In genomic region chr10:99777918-99778716, GRCh38 we compare ENCODE assay signal across 14 cellular contexts. TPM values are rescaled to one million over a fixed set of nuclear protein-coding genes. Genes with fewer than 3 reads are reported as not detected.
DNase-seq lines count a peak whose midpoint lies in the region; ATAC-seq, FAIRE-seq and TF ChIP-seq lines count a peak whose summit lies in the region.
"Had no signal": no experiment of that assay in that cellular context is flagged by ENCODE, and none has a peak within 500 bp of the region (broad histone marks: within the 10 kb centered on the region; RNA-seq: fewer than 3 reads in every experiment).

No MANE protein-coding gene starts in this region.

- no peaks in the 10 kb centered on the region for H3K36me3 Mint-ChIP-seq in HFFc6 (ENCODE audit: low read depth)

- peak; percentile 63 for FAIRE-seq in HepG2 (lab: Jason Lieb, UNC)

- peak; percentile 4 to 9 for DNase-seq in AML-193 (lab: John Stamatoyannopoulos, UW)
- DNase-seq in HFFc6 = no peak
- no peak for DNase-seq in SK-N-MC (ENCODE audit: low read depth, low spot score)
- peak; percentile 39 for DNase-seq in HepG2 (ENCODE audit: low spot score)
- DNase-seq in left ventricle myocardium inferior = no peak
- DNase-seq in uterus = no peak
- no peak for DNase-seq in AG20443 (ENCODE audit: low spot score)
- DNase-seq in activated CD8-positive, alpha-beta memory T cell treated with anti-CD3 and anti-CD28 coated beads, Interleukin-2, amount 50 U/mL, for 4 hours = no peak
- DNase-seq: activated CD4-positive, alpha-beta T cell treated with anti-CD3 and anti-CD28 coated beads for 48 hours; activated naive CD4-positive, alpha-beta T cell treated with anti-CD3 and anti-CD28 coated beads for 36 hours; heart right ventricle; naive thymus-derived CD4-positive, alpha-beta T cell; NCI-H1436; stimulated activated naive CD8-positive, alpha-beta T cell treated with anti-CD3 and anti-CD28 coated beads, Interleukin-15, amount 100 ng/mL, for 72 hours had no signal

- peaks cover 78% of the 10 kb centered on the region for H3K4me1 Mint-ChIP-seq in HFFc6 (ENCODE audit: low read depth)

- H3K4me2 ChIP-seq in HepG2 (ENCODE audit: low read depth, low read length) = peak overlapping the region; percentile 79

- POLR2A ChIA-PET in HepG2 (lab: Yijun Ruan, JAX) = interaction anchor here (1.0 to 1.5 kb wide), 3 partner anchors 10 to 46 kb away, joined by 3 to 8 read pairs (median 3); partner anchors contain the start of genes COX15 and CUTC

- H3K9me3 ChIP-seq in SK-N-MC (ENCODE audit: low read depth, low read length) = no peaks in the 10 kb centered on the region
- no peaks in the 10 kb centered on the region for H3K9me3 ChIP-seq in HepG2 (ENCODE audit: low read length)
- no peaks in the 10 kb centered on the region for H3K9me3 ChIP-seq in left ventricle myocardium inferior (replicated peaks)
- no peaks in the 10 kb centered on the region for H3K9me3 ChIP-seq in uterus
- H3K9me3 ChIP-seq: heart right ventricle had no signal

- H3K27me3 Mint-ChIP-seq in HFFc6 (ENCODE audit: insufficient read depth) = no peaks in the 10 kb centered on the region
- H3K27me3 Mint-ChIP-seq: stimulated activated naive CD8-positive, alpha-beta T cell treated with anti-CD3 and anti-CD28 coated beads, Interleukin-15, amount 100 ng/mL, for 72 hours had no signal

- H3K9ac ChIP-seq in SK-N-MC (ENCODE audit: insufficient read length) (no peak overlapping the region), HepG2 (ENCODE audit: insufficient read depth, low read depth, low read length) (no peak overlapping the region)

- peaks cover 76% of the 10 kb centered on the region for H3K4me1 ChIP-seq in HepG2 (ENCODE audit: insufficient read depth, low read length)
- no peaks in the 10 kb centered on the region for H3K4me1 ChIP-seq in left ventricle myocardium inferior
- H3K4me1 ChIP-seq in uterus = no peaks in the 10 kb centered on the region

- TF ChIP-seq CTCF in HFFc6 (IDR thresholded peaks at IDR 0.05) (no peak), HepG2 (CRISPR knock-in tag; IDR thresholded peaks at IDR 0.05) (peak; percentile 42), left ventricle myocardium inferior (IDR thresholded peaks at IDR 0.05; ENCODE audit: borderline replicate concordance) (no peak), uterus (IDR thresholded peaks at IDR 0.05) (no peak)

- H3K79me2 ChIP-seq in HepG2 (ENCODE audit: insufficient read depth, low read length) = peaks cover 7% of the 10 kb centered on the region

- TF ChIP-seq EP300 in HepG2 (IDR thresholded peaks at IDR 0.05; ENCODE audit: low read depth in 2 of 2, low read length in 2 of 2) (no peak), HepG2 (CRISPR knock-in tag; IDR thresholded peaks at IDR 0.05; ENCODE audit: borderline replicate concordance) (no peak)

- no peaks in the 10 kb centered on the region for H4K20me1 ChIP-seq in HepG2 (ENCODE audit: insufficient read depth, low read length)

- no peak for TF ChIP-seq RAD21 in HepG2 (CRISPR knock-in tag; IDR thresholded peaks at IDR 0.05)

- intact Hi-C loops in HepG2 (cut with micrococcal nuclease; ENCODE audit: unreplicated experiment) (no loop called here), left ventricle myocardium inferior (cut with micrococcal nuclease) (no loop called here), uterus (cut with DNase I; ENCODE audit: low total_unique reads) (no loop called here)

- H3K36me3 ChIP-seq in SK-N-MC (ENCODE audit: insufficient read depth, low read length) (no peaks in the 10 kb centered on the region), HepG2 (replicated peaks in 1 of 2; ENCODE audit: control insufficient read depth in 1 of 2, insufficient read depth in 2 of 2, low read length in 2 of 2) (no peaks in the 10 kb centered on the region), left ventricle myocardium inferior (no peaks in the 10 kb centered on the region), uterus (no peaks in the 10 kb centered on the region)
- H3K36me3 ChIP-seq: heart right ventricle had no signal

- 83% methylated on average over 1 of the region's 1 CpG for WGBS in HepG2 (ENCODE audit: low lambda C conversion rate)

- H2AFZ ChIP-seq in HepG2 (ENCODE audit: low read length) = no peak overlapping the region

- BruUV-seq in HepG2 (replicated peaks; lab: Mats Ljungman, UMichigan) = no TSS peak

- in situ Hi-C loops in HepG2 (cut with HindIII; ENCODE audit: extremely low pct_ligation_motif_present, low pct_unique_long_range_greater_than_20kb) = no loop called here

- H3K4me3 Mint-ChIP-seq in HFFc6 = peak overlapping the region; percentile 83
- H3K4me3 Mint-ChIP-seq: activated naive CD4-positive, alpha-beta T cell treated with anti-CD3 and anti-CD28 coated beads for 36 hours; naive thymus-derived CD4-positive, alpha-beta T cell; stimulated activated naive CD8-positive, alpha-beta T cell treated with anti-CD3 and anti-CD28 coated beads, Interleukin-15, amount 100 ng/mL, for 72 hours had no signal

- ATAC-seq in HepG2 = no peak
- ATAC-seq: heart right ventricle; naive thymus-derived CD4-positive, alpha-beta T cell; stimulated activated naive CD8-positive, alpha-beta T cell treated with anti-CD3 and anti-CD28 coated beads, Interleukin-15, amount 100 ng/mL, for 72 hours had no signal

- H3K9me3 Mint-ChIP-seq in HFFc6 = no peaks in the 10 kb centered on the region
- H3K9me3 Mint-ChIP-seq: activated naive CD4-positive, alpha-beta T cell treated with anti-CD3 and anti-CD28 coated beads for 36 hours had no signal

- H3K4me3 ChIP-seq in SK-N-MC (no peak overlapping the region), HepG2 (replicated peaks in 1 of 3; ENCODE audit: insufficient read depth in 1 of 3, low read depth in 2 of 3, low read length in 3 of 3) (no peak overlapping the region), left ventricle myocardium inferior (no peak overlapping the region), uterus (no peak overlapping the region)
- H3K4me3 ChIP-seq: heart right ventricle had no signal

- H3K27ac ChIP-seq in SK-N-MC (peak overlapping the region; percentile 83; the same call in 1 of the 2 replicates), HepG2 (ENCODE audit: extremely low read length, insufficient read depth, low read length) (peak overlapping the region; percentile 95), left ventricle myocardium inferior (replicated peaks) (no peak overlapping the region), uterus (no peak overlapping the region)

- peak overlapping the region; percentile 94 for H3K27ac Mint-ChIP-seq in HFFc6
- H3K27ac Mint-ChIP-seq: activated naive CD4-positive, alpha-beta T cell treated with anti-CD3 and anti-CD28 coated beads for 36 hours; stimulated activated naive CD8-positive, alpha-beta T cell treated with anti-CD3 and anti-CD28 coated beads, Interleukin-15, amount 100 ng/mL, for 72 hours had no signal

- no peaks in the 10 kb centered on the region; a peak in 1 of 5 replicates for H3K27me3 ChIP-seq in HepG2 (ENCODE audit: control insufficient read depth in 1 of 2, insufficient read depth in 2 of 2, low read length in 2 of 2)
- no peaks in the 10 kb centered on the region for H3K27me3 ChIP-seq in left ventricle myocardium inferior (ENCODE audit: low read depth)
- H3K27me3 ChIP-seq in uterus = no peaks in the 10 kb centered on the region
- H3K27me3 ChIP-seq: heart right ventricle had no signal

- CTCF ChIA-PET in HepG2 (lab: Yijun Ruan, JAX; ENCODE audit: low intra/inter-chr PET ratio, low total read pairs) = no interaction called here

- TF ChIP-seq POLR2A in HepG2 (IDR thresholded peaks at IDR 0.05; ENCODE audit: insufficient read depth in 1 of 2, low read depth in 2 of 2, low read length in 2 of 2) = no peak
- no peak for TF ChIP-seq POLR2A in uterus (IDR thresholded peaks at IDR 0.05)

RNA-seq across cellular contexts. Expression of gene ABCC2, which starts 4.3 kb away (rescaled TPM):
- total RNA-seq in HFFc6 (2021; fragmentation: NEBNext Ultra II Directional; extraction: Animal tissue kit (Norgen Biotek cat#: 25700)) = 1 to 10 TPM in 4 of 6 experiments, under 1 TPM in 2; 0.43 to 1.7 (median 1.1) TPM
- total RNA-seq in HepG2 (2016; rRNA removed; fragmentation: Illumina TruSeq; extraction: Trizol) (69.6 and 181 TPM in 2 replicates), left ventricle myocardium inferior (0.22 TPM), uterus (1 to 10 TPM in 3 of 4 donors, under 1 TPM in 1; 0.29 to 3.0 (median 1.2) TPM)
- total RNA-seq in HepG2 (2016; cell fraction: cytosol; rRNA removed; fragmentation: Illumina TruSeq; extraction: Trizol; ENCODE audit: low read depth) = 31.3 and 40.8 TPM in 2 replicates
- 67.7 and 182 TPM in 2 replicates for total RNA-seq in HepG2 (2016; cell fraction: insoluble cytoplasmic fraction; rRNA removed; fragmentation: Illumina TruSeq; extraction: Trizol)
- 50.0 and 56.1 TPM in 2 replicates for total RNA-seq in HepG2 (2016; cell fraction: membrane; rRNA removed; fragmentation: Illumina TruSeq; extraction: Trizol)
- 355 and 375 TPM in 2 replicates for total RNA-seq in HepG2 (2016; cell fraction: nucleus; rRNA removed; fragmentation: Illumina TruSeq; extraction: Trizol)
- 494 and 497 TPM in 2 replicates for polyA plus RNA-seq in HepG2 (2011; rRNA removed)
- 143 and 146 TPM in 2 replicates for polyA plus RNA-seq in HepG2 (2011; cell fraction: cytosol; rRNA removed)
- 1,936 and 2,090 TPM in 2 replicates for polyA plus RNA-seq in HepG2 (2011; cell fraction: nucleus; rRNA removed)
- 190 and 211 TPM in 2 replicates for polyA plus RNA-seq in HepG2 (2012)
- 15.4 and 16.6 TPM in 2 replicates for polyA plus RNA-seq in HepG2 (2016; cell fraction: cytosol; fragmentation: Illumina TruSeq; extraction: Trizol; ENCODE audit: low read depth)
- polyA plus RNA-seq in HepG2 (2016; cell fraction: insoluble cytoplasmic fraction; fragmentation: Illumina TruSeq; extraction: Trizol; ENCODE audit: low read depth) = 60.6 and 62.7 TPM in 2 replicates
- 30.7 and 37.6 TPM in 2 replicates for polyA plus RNA-seq in HepG2 (2016; cell fraction: membrane; fragmentation: Illumina TruSeq; extraction: Trizol; ENCODE audit: low read depth)
- 729 and 777 TPM in 2 replicates for polyA plus RNA-seq in HepG2 (2016; cell fraction: nucleus; fragmentation: Illumina TruSeq; extraction: Trizol; ENCODE audit: insufficient read depth, low read depth)
- polyA minus RNA-seq in HepG2 (2011; rRNA and poly(A)+ RNA removed; ENCODE audit: low replicate concordance) = 436 and 561 TPM in 2 replicates
- polyA minus RNA-seq in HepG2 (2011; cell fraction: cytosol; rRNA and poly(A)+ RNA removed) = 86.9 and 93.4 TPM in 2 replicates
- polyA minus RNA-seq in HepG2 (2011; cell fraction: nucleus; rRNA and poly(A)+ RNA removed) = 718 and 929 TPM in 2 replicates

RNA-seq across cellular contexts. Expression of gene CUTC, which starts 46.1 kb away (rescaled TPM):
- 10 to 100 TPM; 11.2 to 15.2 (median 12.4) TPM for total RNA-seq in HFFc6 (2021; fragmentation: NEBNext Ultra II Directional; extraction: Animal tissue kit (Norgen Biotek cat#: 25700))
- total RNA-seq in HepG2 (2016; rRNA removed; fragmentation: Illumina TruSeq; extraction: Trizol) (25.8 and 36.5 TPM in 2 replicates), left ventricle myocardium inferior (41.0 TPM), uterus (10 to 100 TPM in 2 of 4 donors, 1 to 10 TPM in 2; 4.4 to 26.6 (median 14.4) TPM)
- 6.6 and 6.8 TPM in 2 replicates for total RNA-seq in HepG2 (2016; cell fraction: cytosol; rRNA removed; fragmentation: Illumina TruSeq; extraction: Trizol; ENCODE audit: low read depth)
- total RNA-seq in HepG2 (2016; cell fraction: insoluble cytoplasmic fraction; rRNA removed; fragmentation: Illumina TruSeq; extraction: Trizol) = 28.5 and 37.2 TPM in 2 replicates
- total RNA-seq in HepG2 (2016; cell fraction: membrane; rRNA removed; fragmentation: Illumina TruSeq; extraction: Trizol) = 10.7 and 13.4 TPM in 2 replicates
- 17.5 and 20.5 TPM in 2 replicates for total RNA-seq in HepG2 (2016; cell fraction: nucleus; rRNA removed; fragmentation: Illumina TruSeq; extraction: Trizol)
- polyA plus RNA-seq in HepG2 (2011; rRNA removed) = 17.7 and 22.3 TPM in 2 replicates
- polyA plus RNA-seq in HepG2 (2011; cell fraction: cytosol; rRNA removed) = 11.7 and 17.5 TPM in 2 replicates
- 13.6 and 18.8 TPM in 2 replicates for polyA plus RNA-seq in HepG2 (2011; cell fraction: nucleus; rRNA removed)
- 24.1 and 29.0 TPM in 2 replicates for polyA plus RNA-seq in HepG2 (2012)
- 4.9 and 6.1 TPM in 2 replicates for polyA plus RNA-seq in HepG2 (2016; cell fraction: cytosol; fragmentation: Illumina TruSeq; extraction: Trizol; ENCODE audit: low read depth)
- 34.4 and 40.4 TPM in 2 replicates for polyA plus RNA-seq in HepG2 (2016; cell fraction: insoluble cytoplasmic fraction; fragmentation: Illumina TruSeq; extraction: Trizol; ENCODE audit: low read depth)
- polyA plus RNA-seq in HepG2 (2016; cell fraction: membrane; fragmentation: Illumina TruSeq; extraction: Trizol; ENCODE audit: low read depth) = 9.0 and 10.3 TPM in 2 replicates
- 23.9 and 24.5 TPM in 2 replicates for polyA plus RNA-seq in HepG2 (2016; cell fraction: nucleus; fragmentation: Illumina TruSeq; extraction: Trizol; ENCODE audit: insufficient read depth, low read depth)
- 22.2 and 41.0 TPM in 2 replicates for polyA minus RNA-seq in HepG2 (2011; rRNA and poly(A)+ RNA removed; ENCODE audit: low replicate concordance)
- polyA minus RNA-seq in HepG2 (2011; cell fraction: cytosol; rRNA and poly(A)+ RNA removed) = 6.5 and 6.7 TPM in 2 replicates
- 30.2 and 32.3 TPM in 2 replicates for polyA minus RNA-seq in HepG2 (2011; cell fraction: nucleus; rRNA and poly(A)+ RNA removed)

RNA-seq across cellular contexts. Expression of gene COX15, which starts 46.2 kb away (rescaled TPM):
- total RNA-seq in HFFc6 (2021; fragmentation: NEBNext Ultra II Directional; extraction: Animal tissue kit (Norgen Biotek cat#: 25700)) = 10 to 100 TPM; 36.7 to 42.1 (median 38.7) TPM
- total RNA-seq in HepG2 (2016; rRNA removed; fragmentation: Illumina TruSeq; extraction: Trizol) (44.7 and 59.4 TPM in 2 replicates), left ventricle myocardium inferior (39.6 TPM), uterus (10 to 100 TPM; 11.5 to 45.6 (median 30.1) TPM)
- 4.9 and 5.6 TPM in 2 replicates for total RNA-seq in HepG2 (2016; cell fraction: cytosol; rRNA removed; fragmentation: Illumina TruSeq; extraction: Trizol; ENCODE audit: low read depth)
- 44.5 and 56.7 TPM in 2 replicates for total RNA-seq in HepG2 (2016; cell fraction: insoluble cytoplasmic fraction; rRNA removed; fragmentation: Illumina TruSeq; extraction: Trizol)
- 15.8 and 19.5 TPM in 2 replicates for total RNA-seq in HepG2 (2016; cell fraction: membrane; rRNA removed; fragmentation: Illumina TruSeq; extraction: Trizol)
- total RNA-seq in HepG2 (2016; cell fraction: nucleus; rRNA removed; fragmentation: Illumina TruSeq; extraction: Trizol) = 22.2 and 24.1 TPM in 2 replicates
- polyA plus RNA-seq in HepG2 (2011; rRNA removed) = 17.4 and 19.2 TPM in 2 replicates
- polyA plus RNA-seq in HepG2 (2011; cell fraction: cytosol; rRNA removed) = 8.0 and 11.2 TPM in 2 replicates
- 10.1 and 13.7 TPM in 2 replicates for polyA plus RNA-seq in HepG2 (2011; cell fraction: nucleus; rRNA removed)
- polyA plus RNA-seq in HepG2 (2012) = 16.0 and 25.6 TPM in 2 replicates
- polyA plus RNA-seq in HepG2 (2016; cell fraction: cytosol; fragmentation: Illumina TruSeq; extraction: Trizol; ENCODE audit: low read depth) = 3.4 and 4.0 TPM in 2 replicates
- 40.4 and 40.7 TPM in 2 replicates for polyA plus RNA-seq in HepG2 (2016; cell fraction: insoluble cytoplasmic fraction; fragmentation: Illumina TruSeq; extraction: Trizol; ENCODE audit: low read depth)
- polyA plus RNA-seq in HepG2 (2016; cell fraction: membrane; fragmentation: Illumina TruSeq; extraction: Trizol; ENCODE audit: low read depth) = 9.5 and 10.0 TPM in 2 replicates
- polyA plus RNA-seq in HepG2 (2016; cell fraction: nucleus; fragmentation: Illumina TruSeq; extraction: Trizol; ENCODE audit: insufficient read depth, low read depth) = 25.7 and 26.1 TPM in 2 replicates
- polyA minus RNA-seq in HepG2 (2011; rRNA and poly(A)+ RNA removed; ENCODE audit: low replicate concordance) = 18.4 and 29.2 TPM in 2 replicates
- 12.0 and 14.7 TPM in 2 replicates for polyA minus RNA-seq in HepG2 (2011; cell fraction: cytosol; rRNA and poly(A)+ RNA removed)
- polyA minus RNA-seq in HepG2 (2011; cell fraction: nucleus; rRNA and poly(A)+ RNA removed) = 13.5 and 15.9 TPM in 2 replicates

Comparison
In these comparisons a context has a peak if more than half of its experiments do, and no peak if none do; other contexts are left out.
1. DNase-seq: peak in AML-193 (2 of 2) and HepG2 (single experiment); none in HFFc6 (single experiment), SK-N-MC (single experiment), left ventricle myocardium inferior (single experiment), uterus (0 of 2), AG20443 (single experiment) and activated CD8-positive, alpha-beta memory T cell treated with anti-CD3 and anti-CD28 coated beads, Interleukin-2, amount 50 U/mL, for 4 hours (single experiment).
2. H3K27ac ChIP-seq: peak in SK-N-MC (single experiment) and HepG2 (single experiment); none in left ventricle myocardium inferior (single experiment) and uterus (0 of 2).
3. RNA of gene ABCC2, which starts 4.3 kb away (total RNA-seq): 31.3 to 375 TPM in HepG2; 0.29 to 3.0 TPM in uterus, 0.43 to 1.7 TPM in HFFc6 and 0.22 TPM in left ventricle myocardium inferior (single experiment); every median in the first group is over 4 times any median in the second.